1 cellular context compared by ENCODE assay signal in the genomic region with DNA sequence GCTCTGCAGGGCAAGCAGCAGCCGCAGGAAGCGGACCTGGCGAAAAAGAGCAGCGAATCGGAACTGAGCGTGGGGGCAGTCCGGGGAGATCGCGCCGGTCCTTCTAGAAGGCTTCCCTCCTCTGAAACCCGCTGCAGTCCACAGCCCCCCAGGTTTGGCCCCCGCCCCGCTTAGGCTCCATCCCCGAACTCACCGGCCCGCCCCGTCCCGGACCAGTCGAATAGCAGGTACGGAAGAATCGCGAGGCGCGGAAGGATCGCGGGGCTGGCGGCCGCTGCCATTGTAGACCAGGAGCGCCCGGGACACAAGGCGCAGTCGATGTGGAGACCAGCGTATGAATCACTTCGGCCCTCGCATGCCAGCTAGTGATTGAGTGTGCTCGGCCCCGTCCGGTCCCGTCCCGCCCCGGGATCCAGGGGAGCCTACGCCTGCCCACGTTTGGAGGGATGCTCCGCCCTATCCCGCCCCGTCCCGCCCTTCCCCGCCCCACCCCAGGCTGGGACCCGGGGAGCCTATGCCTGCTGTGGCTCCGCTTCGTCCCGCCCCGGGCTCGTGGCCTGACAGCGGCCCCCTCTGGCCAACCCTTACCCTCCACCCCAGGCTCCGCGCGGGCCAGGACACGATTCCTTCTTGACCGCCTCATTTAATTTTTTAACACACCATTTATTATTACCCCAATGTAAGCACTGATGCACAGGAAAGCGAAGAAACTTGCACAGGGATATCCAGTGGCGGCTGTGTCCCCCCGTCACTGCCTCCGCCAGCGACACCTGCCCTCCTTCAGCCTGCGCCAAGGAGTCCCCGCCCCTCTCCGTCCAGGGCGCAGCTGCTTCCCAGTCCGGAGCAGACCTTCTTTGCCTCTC.
TF ChIP-seq lines count a peak whose summit lies in the region.

A gene (minus strand): TSS at position 336 of the 863 bp plus-strand sequence. CDS start 55 bp downstream, at position 281.

TF ChIP-seq in H1, 55 proteins besides CTCF, POLR2A, EP300 and RAD21 (continues in another document):
- TF ChIP-seq POLR2AphosphoS5 (IDR thresholded peaks at IDR 0.05; ENCODE audit: low read depth, low read length) (peak; percentile 64; the same call in 1 of the 2 replicates), SIN3A (conservative IDR thresholded peaks at IDR 0.05 in 1 of 2, IDR thresholded peaks at IDR 0.05 in 1 of 2; ENCODE audit: low read depth in 1 of 2, low read length in 2 of 2) (0 out of 4 replicates have a peak, but pooled peaks of 1 of the 2 experiments have one; percentile 37), TCF12 (IDR thresholded peaks at IDR 0.05; ENCODE audit: low read depth, low read length) (no peak), RBBP5 (IDR thresholded peaks at IDR 0.05; ENCODE audit: borderline replicate concordance, low read depth, low read length) (no peak), CTBP2 (IDR thresholded peaks at IDR 0.05; ENCODE audit: borderline replicate concordance, insufficient read depth, insufficient read length, low read length) (no peak), JUN (IDR thresholded peaks at IDR 0.05; ENCODE audit: low read depth, low read length) (no peak), CEBPB (IDR thresholded peaks at IDR 0.05; ENCODE audit: low read depth, low read length) (no peak), CBX5 (IDR thresholded peaks at IDR 0.05; ENCODE audit: low read depth, low read length) (no peak), SRF (IDR thresholded peaks at IDR 0.05; ENCODE audit: low read depth, low read length) (no peak), KDM4A (IDR thresholded peaks at IDR 0.05; ENCODE audit: low read depth, low read length, severe bottlenecking) (peak; percentile 82), SAP30 (IDR thresholded peaks at IDR 0.05; ENCODE audit: insufficient read depth, insufficient replicate concordance, low read length) (no peak), SIRT6 (IDR thresholded peaks at IDR 0.05; ENCODE audit: low read length) (no peak), EZH2 (IDR thresholded peaks at IDR 0.05; ENCODE audit: low read depth, low read length, severe bottlenecking) (no peak), TEAD4 (IDR thresholded peaks at IDR 0.05; ENCODE audit: low read depth, low read length) (0 out of 2 replicates have a peak, but pooled peaks have one; percentile 4), ZNF274 (IDR thresholded peaks at IDR 0.05; ENCODE audit: borderline replicate concordance, extremely low read depth, low read length) (no peak), RNF2 (IDR thresholded peaks at IDR 0.05; ENCODE audit: borderline replicate concordance, low read depth, low read length, missing control alignments, poor library complexity, severe bottlenecking) (no peak), KDM1A (IDR thresholded peaks at IDR 0.05; ENCODE audit: borderline replicate concordance, low read length) (no peak), RXRA (IDR thresholded peaks at IDR 0.05; ENCODE audit: insufficient read depth, low read depth, low read length) (no peak), ASH2L (IDR thresholded peaks at IDR 0.05; ENCODE audit: low read length) (peak; percentile 64), GTF2F1 (IDR thresholded peaks at IDR 0.05; ENCODE audit: borderline replicate concordance, low read depth, low read length) (no peak), CHD2 (IDR thresholded peaks at IDR 0.05; ENCODE audit: low read length) (peak; percentile 86), MAFK (IDR thresholded peaks at IDR 0.05; ENCODE audit: low read depth, low read length) (no peak), NANOG (IDR thresholded peaks at IDR 0.05; ENCODE audit: insufficient read depth, low read depth, low read length, poor library complexity, severe bottlenecking) (no peak), CHD1 (IDR thresholded peaks at IDR 0.05; ENCODE audit: low read depth, low read length) (no peak), CREB1 (IDR thresholded peaks at IDR 0.05) (peak; percentile 7; the same call in 1 of the 2 replicates), NRF1 (IDR thresholded peaks at IDR 0.05; ENCODE audit: low read depth, low read length) (no peak), JUND (IDR thresholded peaks at IDR 0.05; ENCODE audit: low read length) (no peak), TAF1 (IDR thresholded peaks at IDR 0.05; ENCODE audit: low read depth, low read length) (peak; percentile 85), SP4 (IDR thresholded peaks at IDR 0.05; ENCODE audit: low read length) (no peak), BRCA1 (IDR thresholded peaks at IDR 0.05; ENCODE audit: low read depth, low read length) (peak; percentile 57; the same call in 1 of the 2 replicates), SP2 (IDR thresholded peaks at IDR 0.05; ENCODE audit: low read length) (no peak), BACH1 (IDR thresholded peaks at IDR 0.05; ENCODE audit: low read length) (no peak), SUZ12 (IDR thresholded peaks at IDR 0.05; ENCODE audit: low read length) (no peak), CBX8 (IDR thresholded peaks at IDR 0.05; ENCODE audit: borderline replicate concordance, low read depth, low read length) (no peak), GABPA (IDR thresholded peaks at IDR 0.05; ENCODE audit: borderline replicate concordance, insufficient read depth, low read length) (no peak), POU5F1 (IDR thresholded peaks at IDR 0.05; ENCODE audit: low read depth, low read length) (no peak), TBP (IDR thresholded peaks at IDR 0.05; ENCODE audit: low read depth, low read length) (peak; percentile 80; the same call in 1 of the 2 replicates), EGR1 (IDR thresholded peaks at IDR 0.05; ENCODE audit: borderline replicate concordance, low read depth, low read length) (no peak), HDAC6 (IDR thresholded peaks at IDR 0.05; ENCODE audit: low read depth, low read length) (no peak), TAF7 (optimal IDR thresholded peaks at IDR 0.05; ENCODE audit: borderline replicate concordance, low read depth, low read length) (no peak), RFX5 (IDR thresholded peaks at IDR 0.05; ENCODE audit: borderline replicate concordance, low read depth, low read length) (no peak), BCL11A (IDR thresholded peaks at IDR 0.05; ENCODE audit: low read depth in 2 of 2, low read length in 2 of 2) (no peak), SP1 (IDR thresholded peaks at IDR 0.05; ENCODE audit: low read depth, low read length) (peak; percentile 68), KDM5A (IDR thresholded peaks at IDR 0.05; ENCODE audit: low read length) (no peak), YY1 (IDR thresholded peaks at IDR 0.05; ENCODE audit: low read depth, low read length) (peak; percentile 50; the same call in 1 of the 2 replicates), PHF8 (conservative IDR thresholded peaks at IDR 0.05; ENCODE audit: low read depth, low read length) (peak; percentile 41), SIX5 (IDR thresholded peaks at IDR 0.05; ENCODE audit: low read depth, low read length) (no peak), FOSL1 (IDR thresholded peaks at IDR 0.05; ENCODE audit: insufficient read depth, low read depth, low read length) (0 out of 2 replicates have a peak, but pooled peaks have one; percentile 17)
- TF ChIP-seq, protein P1, sequence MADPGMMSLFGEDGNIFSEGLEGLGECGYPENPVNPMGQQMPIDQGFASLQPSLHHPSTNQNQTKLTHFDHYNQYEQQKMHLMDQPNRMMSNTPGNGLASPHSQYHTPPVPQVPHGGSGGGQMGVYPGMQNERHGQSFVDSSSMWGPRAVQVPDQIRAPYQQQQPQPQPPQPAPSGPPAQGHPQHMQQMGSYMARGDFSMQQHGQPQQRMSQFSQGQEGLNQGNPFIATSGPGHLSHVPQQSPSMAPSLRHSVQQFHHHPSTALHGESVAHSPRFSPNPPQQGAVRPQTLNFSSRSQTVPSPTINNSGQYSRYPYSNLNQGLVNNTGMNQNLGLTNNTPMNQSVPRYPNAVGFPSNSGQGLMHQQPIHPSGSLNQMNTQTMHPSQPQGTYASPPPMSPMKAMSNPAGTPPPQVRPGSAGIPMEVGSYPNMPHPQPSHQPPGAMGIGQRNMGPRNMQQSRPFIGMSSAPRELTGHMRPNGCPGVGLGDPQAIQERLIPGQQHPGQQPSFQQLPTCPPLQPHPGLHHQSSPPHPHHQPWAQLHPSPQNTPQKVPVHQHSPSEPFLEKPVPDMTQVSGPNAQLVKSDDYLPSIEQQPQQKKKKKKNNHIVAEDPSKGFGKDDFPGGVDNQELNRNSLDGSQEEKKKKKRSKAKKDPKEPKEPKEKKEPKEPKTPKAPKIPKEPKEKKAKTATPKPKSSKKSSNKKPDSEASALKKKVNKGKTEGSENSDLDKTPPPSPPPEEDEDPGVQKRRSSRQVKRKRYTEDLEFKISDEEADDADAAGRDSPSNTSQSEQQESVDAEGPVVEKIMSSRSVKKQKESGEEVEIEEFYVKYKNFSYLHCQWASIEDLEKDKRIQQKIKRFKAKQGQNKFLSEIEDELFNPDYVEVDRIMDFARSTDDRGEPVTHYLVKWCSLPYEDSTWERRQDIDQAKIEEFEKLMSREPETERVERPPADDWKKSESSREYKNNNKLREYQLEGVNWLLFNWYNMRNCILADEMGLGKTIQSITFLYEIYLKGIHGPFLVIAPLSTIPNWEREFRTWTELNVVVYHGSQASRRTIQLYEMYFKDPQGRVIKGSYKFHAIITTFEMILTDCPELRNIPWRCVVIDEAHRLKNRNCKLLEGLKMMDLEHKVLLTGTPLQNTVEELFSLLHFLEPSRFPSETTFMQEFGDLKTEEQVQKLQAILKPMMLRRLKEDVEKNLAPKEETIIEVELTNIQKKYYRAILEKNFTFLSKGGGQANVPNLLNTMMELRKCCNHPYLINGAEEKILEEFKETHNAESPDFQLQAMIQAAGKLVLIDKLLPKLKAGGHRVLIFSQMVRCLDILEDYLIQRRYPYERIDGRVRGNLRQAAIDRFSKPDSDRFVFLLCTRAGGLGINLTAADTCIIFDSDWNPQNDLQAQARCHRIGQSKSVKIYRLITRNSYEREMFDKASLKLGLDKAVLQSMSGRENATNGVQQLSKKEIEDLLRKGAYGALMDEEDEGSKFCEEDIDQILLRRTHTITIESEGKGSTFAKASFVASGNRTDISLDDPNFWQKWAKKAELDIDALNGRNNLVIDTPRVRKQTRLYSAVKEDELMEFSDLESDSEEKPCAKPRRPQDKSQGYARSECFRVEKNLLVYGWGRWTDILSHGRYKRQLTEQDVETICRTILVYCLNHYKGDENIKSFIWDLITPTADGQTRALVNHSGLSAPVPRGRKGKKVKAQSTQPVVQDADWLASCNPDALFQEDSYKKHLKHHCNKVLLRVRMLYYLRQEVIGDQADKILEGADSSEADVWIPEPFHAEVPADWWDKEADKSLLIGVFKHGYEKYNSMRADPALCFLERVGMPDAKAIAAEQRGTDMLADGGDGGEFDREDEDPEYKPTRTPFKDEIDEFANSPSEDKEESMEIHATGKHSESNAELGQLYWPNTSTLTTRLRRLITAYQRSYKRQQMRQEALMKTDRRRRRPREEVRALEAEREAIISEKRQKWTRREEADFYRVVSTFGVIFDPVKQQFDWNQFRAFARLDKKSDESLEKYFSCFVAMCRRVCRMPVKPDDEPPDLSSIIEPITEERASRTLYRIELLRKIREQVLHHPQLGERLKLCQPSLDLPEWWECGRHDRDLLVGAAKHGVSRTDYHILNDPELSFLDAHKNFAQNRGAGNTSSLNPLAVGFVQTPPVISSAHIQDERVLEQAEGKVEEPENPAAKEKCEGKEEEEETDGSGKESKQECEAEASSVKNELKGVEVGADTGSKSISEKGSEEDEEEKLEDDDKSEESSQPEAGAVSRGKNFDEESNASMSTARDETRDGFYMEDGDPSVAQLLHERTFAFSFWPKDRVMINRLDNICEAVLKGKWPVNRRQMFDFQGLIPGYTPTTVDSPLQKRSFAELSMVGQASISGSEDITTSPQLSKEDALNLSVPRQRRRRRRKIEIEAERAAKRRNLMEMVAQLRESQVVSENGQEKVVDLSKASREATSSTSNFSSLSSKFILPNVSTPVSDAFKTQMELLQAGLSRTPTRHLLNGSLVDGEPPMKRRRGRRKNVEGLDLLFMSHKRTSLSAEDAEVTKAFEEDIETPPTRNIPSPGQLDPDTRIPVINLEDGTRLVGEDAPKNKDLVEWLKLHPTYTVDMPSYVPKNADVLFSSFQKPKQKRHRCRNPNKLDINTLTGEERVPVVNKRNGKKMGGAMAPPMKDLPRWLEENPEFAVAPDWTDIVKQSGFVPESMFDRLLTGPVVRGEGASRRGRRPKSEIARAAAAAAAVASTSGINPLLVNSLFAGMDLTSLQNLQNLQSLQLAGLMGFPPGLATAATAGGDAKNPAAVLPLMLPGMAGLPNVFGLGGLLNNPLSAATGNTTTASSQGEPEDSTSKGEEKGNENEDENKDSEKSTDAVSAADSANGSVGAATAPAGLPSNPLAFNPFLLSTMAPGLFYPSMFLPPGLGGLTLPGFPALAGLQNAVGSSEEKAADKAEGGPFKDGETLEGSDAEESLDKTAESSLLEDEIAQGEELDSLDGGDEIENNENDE (IDR thresholded peaks at IDR 0.05; ENCODE audit: insufficient replicate concordance, low read length) = no peak
- TF ChIP-seq, protein P2, sequence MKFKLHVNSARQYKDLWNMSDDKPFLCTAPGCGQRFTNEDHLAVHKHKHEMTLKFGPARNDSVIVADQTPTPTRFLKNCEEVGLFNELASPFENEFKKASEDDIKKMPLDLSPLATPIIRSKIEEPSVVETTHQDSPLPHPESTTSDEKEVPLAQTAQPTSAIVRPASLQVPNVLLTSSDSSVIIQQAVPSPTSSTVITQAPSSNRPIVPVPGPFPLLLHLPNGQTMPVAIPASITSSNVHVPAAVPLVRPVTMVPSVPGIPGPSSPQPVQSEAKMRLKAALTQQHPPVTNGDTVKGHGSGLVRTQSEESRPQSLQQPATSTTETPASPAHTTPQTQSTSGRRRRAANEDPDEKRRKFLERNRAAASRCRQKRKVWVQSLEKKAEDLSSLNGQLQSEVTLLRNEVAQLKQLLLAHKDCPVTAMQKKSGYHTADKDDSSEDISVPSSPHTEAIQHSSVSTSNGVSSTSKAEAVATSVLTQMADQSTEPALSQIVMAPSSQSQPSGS (IDR thresholded peaks at IDR 0.05; ENCODE audit: low read length) = no peak
- TF ChIP-seq, protein P3, sequence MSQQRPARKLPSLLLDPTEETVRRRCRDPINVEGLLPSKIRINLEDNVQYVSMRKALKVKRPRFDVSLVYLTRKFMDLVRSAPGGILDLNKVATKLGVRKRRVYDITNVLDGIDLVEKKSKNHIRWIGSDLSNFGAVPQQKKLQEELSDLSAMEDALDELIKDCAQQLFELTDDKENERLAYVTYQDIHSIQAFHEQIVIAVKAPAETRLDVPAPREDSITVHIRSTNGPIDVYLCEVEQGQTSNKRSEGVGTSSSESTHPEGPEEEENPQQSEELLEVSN (IDR thresholded peaks at IDR 0.05) = peak; percentile 54
- TF ChIP-seq, protein P4, sequence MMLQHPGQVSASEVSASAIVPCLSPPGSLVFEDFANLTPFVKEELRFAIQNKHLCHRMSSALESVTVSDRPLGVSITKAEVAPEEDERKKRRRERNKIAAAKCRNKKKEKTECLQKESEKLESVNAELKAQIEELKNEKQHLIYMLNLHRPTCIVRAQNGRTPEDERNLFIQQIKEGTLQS (IDR thresholded peaks at IDR 0.05; ENCODE audit: insufficient read depth, low read depth, low read length) = no peak
- TF ChIP-seq, protein P5, sequence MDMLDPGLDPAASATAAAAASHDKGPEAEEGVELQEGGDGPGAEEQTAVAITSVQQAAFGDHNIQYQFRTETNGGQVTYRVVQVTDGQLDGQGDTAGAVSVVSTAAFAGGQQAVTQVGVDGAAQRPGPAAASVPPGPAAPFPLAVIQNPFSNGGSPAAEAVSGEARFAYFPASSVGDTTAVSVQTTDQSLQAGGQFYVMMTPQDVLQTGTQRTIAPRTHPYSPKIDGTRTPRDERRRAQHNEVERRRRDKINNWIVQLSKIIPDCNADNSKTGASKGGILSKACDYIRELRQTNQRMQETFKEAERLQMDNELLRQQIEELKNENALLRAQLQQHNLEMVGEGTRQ (IDR thresholded peaks at IDR 0.05; ENCODE audit: low read length) = no peak
- TF ChIP-seq, protein P6, sequence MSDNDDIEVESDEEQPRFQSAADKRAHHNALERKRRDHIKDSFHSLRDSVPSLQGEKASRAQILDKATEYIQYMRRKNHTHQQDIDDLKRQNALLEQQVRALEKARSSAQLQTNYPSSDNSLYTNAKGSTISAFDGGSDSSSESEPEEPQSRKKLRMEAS (IDR thresholded peaks at IDR 0.05) = peak; percentile 83
